In genomic region chr20:37299718-37300529, GRCh38 we compare ENCODE assay signal across 16 cellular contexts. TPM values are rescaled to one million over a fixed set of nuclear protein-coding genes. Genes with fewer than 3 reads are reported as not detected.
DNase-seq lines count a peak whose midpoint lies in the region; ATAC-seq, FAIRE-seq and TF ChIP-seq lines count a peak whose summit lies in the region.
"Had no signal": no experiment of that assay in that cellular context is flagged by ENCODE, and none has a peak within 500 bp of the region (broad histone marks: within the 10 kb centered on the region; RNA-seq: fewer than 3 reads in every experiment).

No MANE protein-coding gene starts in this region.

- peak overlapping the region; percentile 40 for H3K27ac Mint-ChIP-seq in mesothelial cell of epicardium
- H3K27ac Mint-ChIP-seq: T-helper 1 cell treated with Interleukin-12 subunit alpha and Interleukin-12 subunit beta and Interleukin-4 antibody, amounts not matched to agents 30 μg/mL and 1 μg/mL, for 36 hours had no signal

- FAIRE-seq in HepG2 (lab: Jason Lieb, UNC) = peak; percentile 26

- H3K36me3 ChIP-seq in HepG2 (replicated peaks in 1 of 2; ENCODE audit: control insufficient read depth in 1 of 2, insufficient read depth in 2 of 2, low read length in 2 of 2) (peaks cover 25 to 35% of the 10 kb centered on the region in 2 experiments), right lobe of liver (peaks cover 0 to 24% (median 2%) of the 10 kb centered on the region in 4 donors), ectodermal cell (ENCODE audit: control insufficient read depth, insufficient read depth, low read length) (peaks cover 13% of the 10 kb centered on the region)

- POLR2A ChIA-PET in HepG2 (lab: Yijun Ruan, JAX) = interaction anchor here (0.7 to 4.0 kb wide), 8 partner anchors 11 to 228 kb away, joined by 3 to 27 read pairs (median 4); partner anchors contain the start of genes BLCAP and MANBAL
- POLR2A ChIA-PET in GM10248 (lab: Yijun Ruan, JAX) = no interaction called here

- CTCF ChIA-PET in HepG2 (lab: Yijun Ruan, JAX; ENCODE audit: low intra/inter-chr PET ratio, low total read pairs) = no interaction called here
- CTCF ChIA-PET in GM10248 (lab: Yijun Ruan, JAX) = interaction anchor here (1.4 kb wide), 1 partner anchor 31 kb away, joined by 5 read pairs; no protein-coding TSS in a partner anchor

- H3K4me3 ChIP-seq in HepG2 (replicated peaks in 1 of 3; ENCODE audit: insufficient read depth in 1 of 3, low read depth in 2 of 3, low read length in 3 of 3) = no peak overlapping the region
- H3K4me3 ChIP-seq in right lobe of liver = no peak overlapping the region
- H3K4me3 ChIP-seq in ectodermal cell (ENCODE audit: insufficient read depth, low read depth, low read length) = no peak overlapping the region
- H3K4me3 ChIP-seq: suprapubic skin had no signal

- WGBS in HepG2 (ENCODE audit: low lambda C conversion rate) = 78% methylated on average over 6 of the region's 6 CpGs
- 91% methylated on average over 5 of the region's 6 CpGs for WGBS in right lobe of liver (ENCODE audit: insufficient coverage, low coverage, low lambda C conversion rate, missing lambda C conversion rate)
- WGBS in ectodermal cell, 2 experiments = 89 to 95% methylated on average over 6 of the region's 6 CpGs

- no peak for TF ChIP-seq EP300 in HepG2 (IDR thresholded peaks at IDR 0.05; ENCODE audit: low read depth in 2 of 2, low read length in 2 of 2)
- no peak for TF ChIP-seq EP300 in HepG2 (CRISPR knock-in tag; IDR thresholded peaks at IDR 0.05; ENCODE audit: borderline replicate concordance)

- intact Hi-C loops in HepG2 (cut with micrococcal nuclease; ENCODE audit: unreplicated experiment) (loop anchor here (2.0 kb wide), 1 partner anchor 31 kb away; no protein-coding TSS in a partner anchor), right lobe of liver (cut with DNase I) (no loop called here)

- DNase-seq in HepG2 (ENCODE audit: low spot score) (peak; percentile 52), right lobe of liver (no peak), mesothelial cell of epicardium (ENCODE audit: low spot score in 2 of 2, unreplicated experiment in 2 of 2) (no peak), GM10248 (ENCODE audit: extremely low spot score) (no peak)
- DNase-seq in activated CD4-positive, CD25-positive, alpha-beta regulatory T cell (lab: John Stamatoyannopoulos, UW) = no peak
- DNase-seq: DND-41, NCI-H2081 had no signal

- no peak for TF ChIP-seq POLR2A in HepG2 (IDR thresholded peaks at IDR 0.05; ENCODE audit: insufficient read depth in 1 of 2, low read depth in 2 of 2, low read length in 2 of 2)
- TF ChIP-seq POLR2A in right lobe of liver (IDR thresholded peaks at IDR 0.05) = no peak

- no peak overlapping the region for H2AFZ ChIP-seq in HepG2 (ENCODE audit: low read length)

- H3K79me2 ChIP-seq in HepG2 (ENCODE audit: insufficient read depth, low read length) = peaks cover 29% of the 10 kb centered on the region

- no TSS peak for BruUV-seq in HepG2 (replicated peaks; lab: Mats Ljungman, UMichigan)

- ATAC-seq in HepG2 = peak; percentile 96
- ATAC-seq in right lobe of liver = no peak
- ATAC-seq in HG02885 (IDR thresholded peaks at IDR 0.05; ENCODE audit: poor library complexity, unreplicated experiment) = no peak
- ATAC-seq in GM21360 (IDR thresholded peaks at IDR 0.05; ENCODE audit: unreplicated experiment) = no peak

- no peaks in the 10 kb centered on the region for H3K9me3 ChIP-seq in HepG2 (ENCODE audit: low read length)
- no peaks in the 10 kb centered on the region for H3K9me3 ChIP-seq in right lobe of liver
- H3K9me3 ChIP-seq in ectodermal cell (ENCODE audit: control insufficient read depth, low read length) = no peaks in the 10 kb centered on the region
- H3K9me3 ChIP-seq: suprapubic skin had no signal

- H3K27ac ChIP-seq in HepG2 (ENCODE audit: extremely low read length, insufficient read depth, low read length) = peak overlapping the region; percentile 45
- no peak overlapping the region for H3K27ac ChIP-seq in right lobe of liver
- H3K27ac ChIP-seq in ectodermal cell (ENCODE audit: insufficient read depth, low read depth, low read length, poor library complexity, severe bottlenecking) = peak overlapping the region; percentile 51
- H3K27ac ChIP-seq: suprapubic skin had no signal

- H3K27me3 ChIP-seq in HepG2 (ENCODE audit: control insufficient read depth in 1 of 2, insufficient read depth in 2 of 2, low read length in 2 of 2) (no peaks in the 10 kb centered on the region), right lobe of liver (no peaks in the 10 kb centered on the region), ectodermal cell (ENCODE audit: control insufficient read depth, insufficient read depth, low read length, poor library complexity, severe bottlenecking) (no peaks in the 10 kb centered on the region)
- H3K27me3 ChIP-seq: suprapubic skin had no signal

- H3K4me1 Mint-ChIP-seq in mesothelial cell of epicardium = peaks cover 15% of the 10 kb centered on the region

- H3K4me1 ChIP-seq in HepG2 (ENCODE audit: insufficient read depth, low read length) (peaks cover 19% of the 10 kb centered on the region), right lobe of liver (no peaks in the 10 kb centered on the region), ectodermal cell (ENCODE audit: control insufficient read depth, insufficient read depth, low read length) (no peaks in the 10 kb centered on the region)

- no peak overlapping the region for H3K4me3 Mint-ChIP-seq in mesothelial cell of epicardium
- H3K4me3 Mint-ChIP-seq: T-helper 1 cell treated with Interleukin-12 subunit alpha and Interleukin-12 subunit beta and Interleukin-4 antibody, amounts not matched to agents 30 μg/mL and 1 μg/mL, for 36 hours had no signal

- in situ Hi-C loops in HepG2 (cut with HindIII; ENCODE audit: extremely low pct_ligation_motif_present, low pct_unique_long_range_greater_than_20kb) = no loop called here

- no peaks in the 10 kb centered on the region for H4K20me1 ChIP-seq in HepG2 (ENCODE audit: insufficient read depth, low read length)

- TF ChIP-seq CTCF in HepG2 (CRISPR knock-in tag; IDR thresholded peaks at IDR 0.05) (no peak), right lobe of liver (IDR thresholded peaks at IDR 0.05) (no peak), mesothelial cell of epicardium (IDR thresholded peaks at IDR 0.05; ENCODE audit: unreplicated experiment) (no peak), GM10248 (IDR thresholded peaks at IDR 0.05; ENCODE audit: control extremely low read depth, extremely low read depth, low read depth, missing control alignments) (no peak)

- H3K27me3 Mint-ChIP-seq in mesothelial cell of epicardium (ENCODE audit: low read depth) = no peaks in the 10 kb centered on the region

- no peak overlapping the region for H3K9ac ChIP-seq in HepG2 (ENCODE audit: insufficient read depth, low read depth, low read length)

- H3K36me3 Mint-ChIP-seq in mesothelial cell of epicardium = peaks cover 36% of the 10 kb centered on the region

- TF ChIP-seq RAD21 in HepG2 (CRISPR knock-in tag; IDR thresholded peaks at IDR 0.05) = no peak

- H3K9me3 Mint-ChIP-seq in mesothelial cell of epicardium = no peaks in the 10 kb centered on the region
- H3K9me3 Mint-ChIP-seq: T-helper 1 cell treated with Interleukin-12 subunit alpha and Interleukin-12 subunit beta and Interleukin-4 antibody, amounts not matched to agents 30 μg/mL and 1 μg/mL, for 36 hours had no signal

- peak overlapping the region; percentile 43 for H3K4me2 ChIP-seq in HepG2 (ENCODE audit: low read depth, low read length)

RNA-seq across cellular contexts. Expression of gene MANBAL, which starts 10.5 kb away (rescaled TPM):
- 16.5 and 18.6 TPM in 2 replicates for total RNA-seq in HepG2 (2016; rRNA removed; fragmentation: Illumina TruSeq; extraction: Trizol)
- total RNA-seq in HepG2 (2016; cell fraction: cytosol; rRNA removed; fragmentation: Illumina TruSeq; extraction: Trizol; ENCODE audit: low read depth) = 10.8 and 15.2 TPM in 2 replicates
- total RNA-seq in HepG2 (2016; cell fraction: insoluble cytoplasmic fraction; rRNA removed; fragmentation: Illumina TruSeq; extraction: Trizol) = 15.1 and 16.2 TPM in 2 replicates
- total RNA-seq in HepG2 (2016; cell fraction: membrane; rRNA removed; fragmentation: Illumina TruSeq; extraction: Trizol) = 25.3 and 29.5 TPM in 2 replicates
- total RNA-seq in HepG2 (2016; cell fraction: nucleus; rRNA removed; fragmentation: Illumina TruSeq; extraction: Trizol) = 15.3 and 19.6 TPM in 2 replicates
- 70.2 and 74.1 TPM in 2 replicates for polyA plus RNA-seq in HepG2 (2011; rRNA removed)
- polyA plus RNA-seq in HepG2 (2011; cell fraction: cytosol; rRNA removed) = 93.3 and 98.4 TPM in 2 replicates
- polyA plus RNA-seq in HepG2 (2011; cell fraction: nucleus; rRNA removed) = 35.2 and 44.3 TPM in 2 replicates
- 45.7 and 46.8 TPM in 2 replicates for polyA plus RNA-seq in HepG2 (2012)
- polyA plus RNA-seq in HepG2 (2016; cell fraction: cytosol; fragmentation: Illumina TruSeq; extraction: Trizol; ENCODE audit: low read depth) = 48.1 and 71.4 TPM in 2 replicates
- polyA plus RNA-seq in HepG2 (2016; cell fraction: insoluble cytoplasmic fraction; fragmentation: Illumina TruSeq; extraction: Trizol; ENCODE audit: low read depth) = 55.8 and 57.5 TPM in 2 replicates
- polyA plus RNA-seq in HepG2 (2016; cell fraction: membrane; fragmentation: Illumina TruSeq; extraction: Trizol; ENCODE audit: low read depth) = 67.6 and 91.3 TPM in 2 replicates
- 68.3 and 69.5 TPM in 2 replicates for polyA plus RNA-seq in HepG2 (2016; cell fraction: nucleus; fragmentation: Illumina TruSeq; extraction: Trizol; ENCODE audit: insufficient read depth, low read depth)
- 47.1 and 62.0 TPM in 2 replicates for polyA minus RNA-seq in HepG2 (2011; rRNA and poly(A)+ RNA removed; ENCODE audit: low replicate concordance)
- 11.5 and 14.7 TPM in 2 replicates for polyA minus RNA-seq in HepG2 (2011; cell fraction: cytosol; rRNA and poly(A)+ RNA removed)
- polyA minus RNA-seq in HepG2 (2011; cell fraction: nucleus; rRNA and poly(A)+ RNA removed) = 7.6 and 12.7 TPM in 2 replicates
- total RNA-seq in right lobe of liver = 10 to 100 TPM; 11.4 to 16.0 (median 12.8) TPM
- 67.3 TPM for polyA plus RNA-seq in ectodermal cell (2013, experiment 1 of 4)
- 68.0 TPM for polyA plus RNA-seq in ectodermal cell (2013, experiment 2 of 4)
- polyA plus RNA-seq in ectodermal cell (2013, experiment 3 of 4) = 58.8 TPM
- 63.8 TPM for polyA plus RNA-seq in ectodermal cell (2013, experiment 4 of 4)
- 40.3 to 44.2 TPM (median 43.0 TPM) in 3 replicates for total RNA-seq in mesothelial cell of epicardium

RNA-seq across cellular contexts. Expression of gene GHRH, which starts 38.3 kb away (rescaled TPM):
- total RNA-seq in HepG2 (2016; rRNA removed; fragmentation: Illumina TruSeq; extraction: Trizol) (not detected in 2 replicates), right lobe of liver (not detected), mesothelial cell of epicardium (not detected in 3 replicates)
- not detected in 2 replicates for total RNA-seq in HepG2 (2016; cell fraction: cytosol; rRNA removed; fragmentation: Illumina TruSeq; extraction: Trizol; ENCODE audit: low read depth)
- not detected in 2 replicates for total RNA-seq in HepG2 (2016; cell fraction: insoluble cytoplasmic fraction; rRNA removed; fragmentation: Illumina TruSeq; extraction: Trizol)
- total RNA-seq in HepG2 (2016; cell fraction: membrane; rRNA removed; fragmentation: Illumina TruSeq; extraction: Trizol) = not detected in 2 replicates
- not detected in 2 replicates for total RNA-seq in HepG2 (2016; cell fraction: nucleus; rRNA removed; fragmentation: Illumina TruSeq; extraction: Trizol)
- polyA plus RNA-seq in HepG2 (2011; rRNA removed) = not detected in 2 replicates
- not detected in 2 replicates for polyA plus RNA-seq in HepG2 (2011; cell fraction: cytosol; rRNA removed)
- polyA plus RNA-seq in HepG2 (2011; cell fraction: nucleus; rRNA removed) = not detected in 2 replicates
- not detected in 2 replicates for polyA plus RNA-seq in HepG2 (2012)
- polyA plus RNA-seq in HepG2 (2016; cell fraction: cytosol; fragmentation: Illumina TruSeq; extraction: Trizol; ENCODE audit: low read depth) = not detected in 2 replicates
- not detected in 2 replicates for polyA plus RNA-seq in HepG2 (2016; cell fraction: insoluble cytoplasmic fraction; fragmentation: Illumina TruSeq; extraction: Trizol; ENCODE audit: low read depth)
- not detected in 2 replicates for polyA plus RNA-seq in HepG2 (2016; cell fraction: membrane; fragmentation: Illumina TruSeq; extraction: Trizol; ENCODE audit: low read depth)
- polyA plus RNA-seq in HepG2 (2016; cell fraction: nucleus; fragmentation: Illumina TruSeq; extraction: Trizol; ENCODE audit: insufficient read depth, low read depth) = not detected in 2 replicates
- not detected in 2 replicates for polyA minus RNA-seq in HepG2 (2011; rRNA and poly(A)+ RNA removed; ENCODE audit: low replicate concordance)
- polyA minus RNA-seq in HepG2 (2011; cell fraction: cytosol; rRNA and poly(A)+ RNA removed) = not detected in 2 replicates
- not detected in 2 replicates for polyA minus RNA-seq in HepG2 (2011; cell fraction: nucleus; rRNA and poly(A)+ RNA removed)
- polyA plus RNA-seq in ectodermal cell (2013, experiment 1 of 4) = not detected
- 0.53 TPM for polyA plus RNA-seq in ectodermal cell (2013, experiment 2 of 4)
- not detected for polyA plus RNA-seq in ectodermal cell (2013, experiment 3 of 4)
- 0.49 TPM for polyA plus RNA-seq in ectodermal cell (2013, experiment 4 of 4)
- total RNA-seq: activated CD8-positive, alpha-beta memory T cell treated with anti-CD3 and anti-CD28 coated beads for 36 hours; LHCN-M2; mesenteric fat pad; pulmonary artery endothelial cell; suprapubic skin had no signal

RNA-seq across cellular contexts. Expression of gene SRC, which starts 46.0 kb away (rescaled TPM):
- total RNA-seq in HepG2 (2016; rRNA removed; fragmentation: Illumina TruSeq; extraction: Trizol) = 54.7 and 59.7 TPM in 2 replicates
- 18.4 and 21.0 TPM in 2 replicates for total RNA-seq in HepG2 (2016; cell fraction: cytosol; rRNA removed; fragmentation: Illumina TruSeq; extraction: Trizol; ENCODE audit: low read depth)
- total RNA-seq in HepG2 (2016; cell fraction: insoluble cytoplasmic fraction; rRNA removed; fragmentation: Illumina TruSeq; extraction: Trizol) = 48.2 and 56.8 TPM in 2 replicates
- 25.3 and 30.3 TPM in 2 replicates for total RNA-seq in HepG2 (2016; cell fraction: membrane; rRNA removed; fragmentation: Illumina TruSeq; extraction: Trizol)
- 60.1 and 65.6 TPM in 2 replicates for total RNA-seq in HepG2 (2016; cell fraction: nucleus; rRNA removed; fragmentation: Illumina TruSeq; extraction: Trizol)
- polyA plus RNA-seq in HepG2 (2011; rRNA removed) = 192 and 229 TPM in 2 replicates
- polyA plus RNA-seq in HepG2 (2011; cell fraction: cytosol; rRNA removed) = 97.4 and 112 TPM in 2 replicates
- 448 and 459 TPM in 2 replicates for polyA plus RNA-seq in HepG2 (2011; cell fraction: nucleus; rRNA removed)
- 148 and 158 TPM in 2 replicates for polyA plus RNA-seq in HepG2 (2012)
- 3.4 and 4.0 TPM in 2 replicates for polyA plus RNA-seq in HepG2 (2016; cell fraction: cytosol; fragmentation: Illumina TruSeq; extraction: Trizol; ENCODE audit: low read depth)
- polyA plus RNA-seq in HepG2 (2016; cell fraction: insoluble cytoplasmic fraction; fragmentation: Illumina TruSeq; extraction: Trizol; ENCODE audit: low read depth) = 43.5 and 52.9 TPM in 2 replicates
- polyA plus RNA-seq in HepG2 (2016; cell fraction: membrane; fragmentation: Illumina TruSeq; extraction: Trizol; ENCODE audit: low read depth) = 13.5 and 16.0 TPM in 2 replicates
- polyA plus RNA-seq in HepG2 (2016; cell fraction: nucleus; fragmentation: Illumina TruSeq; extraction: Trizol; ENCODE audit: insufficient read depth, low read depth) = 92.1 and 101 TPM in 2 replicates
- 0.87 and 280 TPM in 2 replicates for polyA minus RNA-seq in HepG2 (2011; rRNA and poly(A)+ RNA removed; ENCODE audit: low replicate concordance)
- polyA minus RNA-seq in HepG2 (2011; cell fraction: cytosol; rRNA and poly(A)+ RNA removed) = 92.5 and 127 TPM in 2 replicates
- 209 and 267 TPM in 2 replicates for polyA minus RNA-seq in HepG2 (2011; cell fraction: nucleus; rRNA and poly(A)+ RNA removed)
- 10 to 100 TPM in 4 of 6 experiments, 1 to 10 TPM in 2; 3.1 to 17.3 (median 11.2) TPM for total RNA-seq in right lobe of liver
- 37.8 TPM for polyA plus RNA-seq in ectodermal cell (2013, experiment 1 of 4)
- 44.4 TPM for polyA plus RNA-seq in ectodermal cell (2013, experiment 2 of 4)
- 33.0 TPM for polyA plus RNA-seq in ectodermal cell (2013, experiment 3 of 4)
- 36.0 TPM for polyA plus RNA-seq in ectodermal cell (2013, experiment 4 of 4)
- total RNA-seq in mesothelial cell of epicardium = 81.2 to 85.2 TPM (median 81.3 TPM) in 3 replicates

Comparison
In these comparisons a context has a peak if more than half of its experiments do, and no peak if none do; other contexts are left out.
1. H3K27ac ChIP-seq: peak in HepG2 (single experiment) and ectodermal cell (single experiment); none in right lobe of liver (0 of 3).